10 cellular contexts compared by ENCODE assay signal in genomic region chr2:105929506-105929905, GRCh38.
DNase-seq lines count a peak whose midpoint lies in the region; ATAC-seq and TF ChIP-seq lines count a peak whose summit lies in the region.
"Had no signal": no experiment of that assay in that cellular context is flagged by ENCODE, and none has a peak within 500 bp of the region (broad histone marks: within the 10 kb centered on the region; RNA-seq: fewer than 3 reads in every experiment).

No MANE protein-coding gene starts in this region.

- no peaks in the 10 kb centered on the region for H3F3A ChIP-seq in Loucy (ENCODE audit: low read depth)

- H3K4me1 Mint-ChIP-seq in activated naive CD8-positive, alpha-beta T cell (ENCODE audit: low read depth): peaks cover 68% of the 10 kb centered on the region

- no peaks in the 10 kb centered on the region for H3K79me2 ChIP-seq in Loucy (ENCODE audit: insufficient read depth, low read length)

- no peaks in the 10 kb centered on the region for H3K36me3 ChIP-seq in Loucy (ENCODE audit: insufficient read depth, low read length)

- H2AFZ ChIP-seq in Loucy (ENCODE audit: low read length): no peak overlapping the region

- no peak overlapping the region for H3K27ac ChIP-seq in substantia nigra (ENCODE audit: low read depth, low read length, poor library complexity, severe bottlenecking)

- ATAC-seq in HG02623 (IDR thresholded peaks at IDR 0.05; ENCODE audit: unreplicated experiment): no peak

- no peaks in the 10 kb centered on the region for H3K9me3 Mint-ChIP-seq in activated naive CD8-positive, alpha-beta T cell (ENCODE audit: low read depth)

- H3K4me2 ChIP-seq in Loucy (ENCODE audit: low read depth, low read length, poor library complexity, severe bottlenecking): peak overlapping the region; percentile 13

- no peaks in the 10 kb centered on the region for H3K9me2 ChIP-seq in Loucy (replicated peaks; ENCODE audit: low read depth, low read length)

- H4K20me1 ChIP-seq in Loucy (ENCODE audit: insufficient read depth, low read length, poor library complexity, severe bottlenecking): no peaks in the 10 kb centered on the region

- peaks cover 8% of the 10 kb centered on the region; the same call in 1 of the 2 replicates for H3K9me3 ChIP-seq in Loucy (ENCODE audit: insufficient read depth, low read depth, low read length)

- peak overlapping the region; percentile 27 for H3K4me3 Mint-ChIP-seq in activated naive CD8-positive, alpha-beta T cell
- H3K4me3 Mint-ChIP-seq: nephron progenitor cell had no signal

- no peak overlapping the region for H3K9ac ChIP-seq in Loucy (ENCODE audit: low read depth, low read length, poor library complexity, severe bottlenecking)

- no peaks in the 10 kb centered on the region for H3K27me3 ChIP-seq in Loucy (ENCODE audit: insufficient read depth, low read length, poor library complexity, severe bottlenecking)

- H3K27me3 Mint-ChIP-seq in activated naive CD8-positive, alpha-beta T cell: no peaks in the 10 kb centered on the region

- H3K4me1 ChIP-seq in Loucy (ENCODE audit: insufficient read depth, low read length, poor library complexity, severe bottlenecking): peaks cover 27% of the 10 kb centered on the region

- TF ChIP-seq CTCF in Loucy (conservative IDR thresholded peaks at IDR 0.05; ENCODE audit: low read length): no peak

- H3K36me3 Mint-ChIP-seq in activated naive CD8-positive, alpha-beta T cell: no peaks in the 10 kb centered on the region

- no peak overlapping the region for H3K4me3 ChIP-seq in Loucy (ENCODE audit: low read length, poor library complexity, severe bottlenecking)

- peak overlapping the region; percentile 86 for H3K27ac Mint-ChIP-seq in activated naive CD8-positive, alpha-beta T cell
- H3K27ac Mint-ChIP-seq: nephron progenitor cell had no signal

- DNase-seq in T-helper 22 cell (ENCODE audit: low read depth) (peak; percentile 10), NCI-H526 treated with DMSO at 0.1 percent for 48 hours (lab: John Stamatoyannopoulos, UW) (no peak), substantia nigra (lab: John Stamatoyannopoulos, UW) (no peak), SIG-M5 (lab: John Stamatoyannopoulos, UW) (no peak)
- DNase-seq in stimulated activated CD4-positive, alpha-beta T cell treated with anti-CD3 and anti-CD28 coated beads, Interleukin-4, amount 100 ng/mL, for 24 hours: peak; percentile 35
- DNase-seq: GDM1, nephron progenitor cell had no signal

Comparison
In these comparisons a context has a peak if more than half of its experiments do, and no peak if none do; other contexts are left out.
1. DNase-seq: peak in T-helper 22 cell (single experiment) and stimulated activated CD4-positive, alpha-beta T cell treated with anti-CD3 and anti-CD28 coated beads, Interleukin-4, amount 100 ng/mL, for 24 hours (single experiment); none in NCI-H526 treated with DMSO at 0.1 percent for 48 hours (single experiment), substantia nigra (0 of 49) and SIG-M5 (single experiment).